In the genomic region with DNA sequence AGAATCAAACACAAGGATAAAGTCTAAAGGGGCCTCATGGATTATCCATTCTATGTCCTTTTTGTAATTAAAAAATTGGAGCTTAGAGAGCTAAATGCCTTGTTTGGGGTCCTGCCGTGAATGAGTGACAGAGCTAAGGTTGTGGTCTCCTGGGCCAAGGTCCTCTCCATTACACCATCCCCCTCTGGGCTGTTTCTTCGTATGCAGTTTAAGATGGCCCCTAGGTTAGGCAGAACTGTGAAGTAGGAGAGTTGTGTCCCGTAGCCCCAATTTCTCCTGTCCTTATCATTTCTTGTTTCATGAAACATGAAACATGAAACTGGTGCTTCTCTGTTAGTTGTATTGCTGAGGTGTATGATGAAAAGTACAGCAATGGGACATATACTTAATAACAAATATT, we compare ENCODE assay signal across 15 cellular contexts. TPM values are rescaled to one million over a fixed set of nuclear protein-coding genes. Genes with fewer than 3 reads are reported as not detected.
DNase-seq lines count a peak whose midpoint lies in the region; ATAC-seq and TF ChIP-seq lines count a peak whose summit lies in the region.
"Had no signal": no experiment of that assay in that cellular context is flagged by ENCODE, and none has a peak within 500 bp of the region (broad histone marks: within the 10 kb centered on the region; RNA-seq: fewer than 3 reads in every experiment).

No MANE protein-coding gene starts in this region.

- in situ Hi-C loops in GM23248 (cut with MboI), result no loop called here

- H3K4me1 Mint-ChIP-seq in activated CD8-positive, alpha-beta T cell treated with anti-CD3 and anti-CD28 coated beads for 36 hours (ENCODE audit: low read depth), result peaks cover 12% of the 10 kb centered on the region

- H3K27me3 Mint-ChIP-seq in activated CD8-positive, alpha-beta T cell treated with anti-CD3 and anti-CD28 coated beads for 36 hours, result no peaks in the 10 kb centered on the region
- H3K27me3 Mint-ChIP-seq: CD8-positive, alpha-beta memory T cell had no signal

- H3K9me2 ChIP-seq in GM23248 (ENCODE audit: insufficient read depth), result no peaks in the 10 kb centered on the region

- DNase-seq in GM23248 (no peak), epithelial cell of prostate (ENCODE audit: low read depth, low spot score) (no peak), NCI-H446 treated with DMSO at 0.1 percent for 48 hours (lab: John Stamatoyannopoulos, UW) (no peak), amniotic stem cell (lab: John Stamatoyannopoulos, UW) (no peak), mucosa of descending colon (no peak)
- DNase-seq in activated CD8-positive, alpha-beta T cell treated with anti-CD3 and anti-CD28 coated beads for 36 hours, result no peak
- DNase-seq: CD8-positive, alpha-beta memory T cell; foreskin keratinocyte; NCI-H146; stimulated activated CD4-positive, alpha-beta T cell treated with anti-CD3 and anti-CD28 coated beads, Interleukin-2, amount 100 ng/mL, for 24 hours; T-helper 1 cell; WERI-Rb-1 had no signal

- peaks cover 97% of the 10 kb centered on the region for H3F3A ChIP-seq in GM23248 (ENCODE audit: insufficient read depth)

- H4K20me1 ChIP-seq in GM23248 (ENCODE audit: insufficient read depth), result peaks cover 19% of the 10 kb centered on the region; the same call in 1 of the 2 replicates

- ATAC-seq in SK-N-SH treated with all-trans-retinoic acid at 6 μM for 48 hours, result peak; percentile 11
- no peak for ATAC-seq in mucosa of descending colon
- no peak for ATAC-seq in activated CD8-positive, alpha-beta T cell treated with anti-CD3 and anti-CD28 coated beads for 36 hours

- H3K4me3 Mint-ChIP-seq in activated CD8-positive, alpha-beta T cell treated with anti-CD3 and anti-CD28 coated beads for 36 hours, result no peak overlapping the region
- H3K4me3 Mint-ChIP-seq: CD8-positive, alpha-beta memory T cell had no signal

- H3K36me3 ChIP-seq in GM23248 (ENCODE audit: low read depth), result peaks cover 46% of the 10 kb centered on the region
- H3K36me3 ChIP-seq in rectal smooth muscle tissue (ENCODE audit: control insufficient read depth, insufficient read depth, low read length), result no peaks in the 10 kb centered on the region
- H3K36me3 ChIP-seq in mucosa of descending colon (ENCODE audit: low read depth), result no peaks in the 10 kb centered on the region
- H3K36me3 ChIP-seq: WERI-Rb-1 had no signal

- no peak overlapping the region for H3K27ac Mint-ChIP-seq in activated CD8-positive, alpha-beta T cell treated with anti-CD3 and anti-CD28 coated beads for 36 hours
- H3K27ac Mint-ChIP-seq: activated T-helper 2 cell treated with anti-CD3 and anti-CD28 coated beads, Interferon-gamma antibody, Interleukin-2, Interleukin-4, amounts not matched to agents 10 μg/mL and 5 μg/mL and 100 μg/mL, durations not matched to agents 14 hours and 24 hours and 36 hours had no signal

- H3K27me3 ChIP-seq in GM23248 (replicated peaks; ENCODE audit: insufficient read depth), result no peaks in the 10 kb centered on the region
- no peaks in the 10 kb centered on the region for H3K27me3 ChIP-seq in rectal smooth muscle tissue (ENCODE audit: control insufficient read depth, insufficient read depth, low read length)
- H3K27me3 ChIP-seq: foreskin keratinocyte had no signal

- H3K4me1 ChIP-seq in GM23248 (ENCODE audit: insufficient read depth) (peaks cover 38% of the 10 kb centered on the region), rectal smooth muscle tissue (ENCODE audit: control insufficient read depth, insufficient read depth, low read length) (peaks cover 4% of the 10 kb centered on the region), mucosa of descending colon (ENCODE audit: low read depth) (peaks cover 7% of the 10 kb centered on the region)

- H3K9me3 Mint-ChIP-seq in activated CD8-positive, alpha-beta T cell treated with anti-CD3 and anti-CD28 coated beads for 36 hours, result no peaks in the 10 kb centered on the region
- H3K9me3 Mint-ChIP-seq: activated T-helper 2 cell treated with anti-CD3 and anti-CD28 coated beads, Interferon-gamma antibody, Interleukin-2, Interleukin-4, amounts not matched to agents 10 μg/mL and 5 μg/mL and 100 μg/mL, durations not matched to agents 14 hours and 24 hours and 36 hours; CD8-positive, alpha-beta memory T cell had no signal

- H3K9ac ChIP-seq in GM23248 (no peak overlapping the region), rectal smooth muscle tissue (ENCODE audit: low read length) (no peak overlapping the region)

- H3K4me2 ChIP-seq in GM23248 (ENCODE audit: unreplicated experiment), result no peak overlapping the region

- no peak overlapping the region for H2AFZ ChIP-seq in GM23248

- CTCF ChIA-PET in activated CD8-positive, alpha-beta T cell treated with anti-CD3 and anti-CD28 coated beads for 36 hours (lab: Charles Lee), result interaction anchor here (0.6 kb wide), 1 partner anchor 81 kb away, joined by 3 read pairs; no protein-coding TSS in a partner anchor

- no peaks in the 10 kb centered on the region for H3K36me3 Mint-ChIP-seq in activated CD8-positive, alpha-beta T cell treated with anti-CD3 and anti-CD28 coated beads for 36 hours (ENCODE audit: low read depth)
- H3K36me3 Mint-ChIP-seq: CD8-positive, alpha-beta memory T cell had no signal

- TF ChIP-seq CTCF in mucosa of descending colon (IDR thresholded peaks at IDR 0.05), result no peak
- no peak for TF ChIP-seq CTCF in activated CD8-positive, alpha-beta T cell treated with anti-CD3 and anti-CD28 coated beads for 36 hours (IDR thresholded peaks at IDR 0.05)

- H3K4me3 ChIP-seq in GM23248 (no peak overlapping the region), rectal smooth muscle tissue (ENCODE audit: low read length) (no peak overlapping the region), mucosa of descending colon (no peak overlapping the region)

- H3K79me2 ChIP-seq in GM23248 (ENCODE audit: insufficient read depth), result peaks cover 100% of the 10 kb centered on the region

- POLR2A ChIA-PET in activated CD8-positive, alpha-beta T cell treated with anti-CD3 and anti-CD28 coated beads for 36 hours (lab: Charles Lee), result no interaction called here

- H3K9me3 ChIP-seq in GM23248 (ENCODE audit: low read depth) (no peaks in the 10 kb centered on the region), mucosa of descending colon (no peaks in the 10 kb centered on the region)

- H3K27ac ChIP-seq in GM23248 (peak overlapping the region; percentile 30), epithelial cell of prostate (peak overlapping the region; percentile 10), rectal smooth muscle tissue (ENCODE audit: low read depth, low read length) (peak overlapping the region; percentile 38)
- H3K27ac ChIP-seq: foreskin keratinocyte, WERI-Rb-1 had no signal

- WGBS in GM23248 (ENCODE audit: low coverage in 1 of 2, low lambda C conversion rate in 2 of 2, missing lambda C conversion rate in 2 of 2), 2 experiments, result 93 to 98% methylated on average over 3 of the region's 3 CpGs

- intact Hi-C loops in mucosa of descending colon (cut with DNase I, micrococcal nuclease), result no loop called here
- intact Hi-C loops in activated CD8-positive, alpha-beta T cell treated with anti-CD3 and anti-CD28 coated beads for 36 hours (cut with micrococcal nuclease), result no loop called here

TF ChIP-seq in SK-N-SH treated with all-trans-retinoic acid at 6 μM for 48 hours, 23 proteins besides CTCF, POLR2A, EP300 and RAD21:
- TF ChIP-seq RARB (CRISPR knock-in tag; IDR thresholded peaks at IDR 0.05), result no peak
- TF ChIP-seq, protein P1, sequence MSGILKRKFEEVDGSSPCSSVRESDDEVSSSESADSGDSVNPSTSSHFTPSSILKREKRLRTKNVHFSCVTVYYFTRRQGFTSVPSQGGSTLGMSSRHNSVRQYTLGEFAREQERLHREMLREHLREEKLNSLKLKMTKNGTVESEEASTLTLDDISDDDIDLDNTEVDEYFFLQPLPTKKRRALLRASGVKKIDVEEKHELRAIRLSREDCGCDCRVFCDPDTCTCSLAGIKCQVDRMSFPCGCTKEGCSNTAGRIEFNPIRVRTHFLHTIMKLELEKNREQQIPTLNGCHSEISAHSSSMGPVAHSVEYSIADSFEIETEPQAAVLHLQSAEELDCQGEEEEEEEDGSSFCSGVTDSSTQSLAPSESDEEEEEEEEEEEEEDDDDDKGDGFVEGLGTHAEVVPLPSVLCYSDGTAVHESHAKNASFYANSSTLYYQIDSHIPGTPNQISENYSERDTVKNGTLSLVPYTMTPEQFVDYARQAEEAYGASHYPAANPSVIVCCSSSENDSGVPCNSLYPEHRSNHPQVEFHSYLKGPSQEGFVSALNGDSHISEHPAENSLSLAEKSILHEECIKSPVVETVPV (CRISPR knock-in tag; IDR thresholded peaks at IDR 0.05), result no peak

RNA-seq across cellular contexts. Expression of a gene that starts 32.9 kb away (rescaled TPM):
- 485 and 499 TPM in 2 replicates for total RNA-seq in GM23248 (2014; rRNA removed; shearing (Covaris generic))
- 76.4 and 77.4 TPM in 2 replicates for polyA plus RNA-seq in GM23248 (2016; fragmentation: Nextera tagmentation; extraction: Ambion mirVana)
- total RNA-seq in mucosa of descending colon, result 100 to 1,000 TPM in 1 of 3 donors, 10 to 100 TPM in 2; 66.9 to 104 (median 85.8) TPM
- total RNA-seq in activated CD8-positive, alpha-beta T cell treated with anti-CD3 and anti-CD28 coated beads for 36 hours, result 10 to 100 TPM; 14.4 to 15.9 TPM

Comparison
In these comparisons a context has a peak if more than half of its experiments do, and no peak if none do; other contexts are left out.
1. RNA of a gene that starts 32.9 kb away (total RNA-seq): 485 to 499 TPM in GM23248 and 66.9 to 104 TPM in mucosa of descending colon; 14.4 to 15.9 TPM in activated CD8-positive, alpha-beta T cell treated with anti-CD3 and anti-CD28 coated beads for 36 hours; every median in the first group is over 4 times any median in the second.
2. Peak in every context shown above with its lines, with median percentiles within 50 percentile points of each other: H3K27ac ChIP-seq.